ENCODE assay signal across 8 cellular contexts in genomic region chr20:290081-290831, GRCh38. TPM values are rescaled to one million over a fixed set of nuclear protein-coding genes. Genes with fewer than 3 reads are reported as not detected.
DNase-seq lines count a peak whose midpoint lies in the region; TF ChIP-seq lines count a peak whose summit lies in the region.

Gene C20orf96 (minus strand): TSS chr20:290750. CDS start chr20:290610, 140 bp downstream.

- POLR2A ChIA-PET in SK-N-SH (lab: Yijun Ruan, JAX) = no interaction called here

- H3K9me2 ChIP-seq in SK-N-SH = no peaks in the 10 kb centered on the region

- H3K4me1 Mint-ChIP-seq in activated naive CD4-positive, alpha-beta T cell treated with anti-CD3 and anti-CD28 coated beads, Interleukin-2, amount 50 U/mL, for 24 hours = peaks cover 5% of the 10 kb centered on the region
- peaks cover 5% of the 10 kb centered on the region for H3K4me1 Mint-ChIP-seq in glutamatergic neuron (ENCODE audit: low read depth, unreplicated experiment)

- peak; percentile 93 for DNase-seq in GM06990 (ENCODE audit: extremely low read depth, insufficient read length)
- peak; percentile 85 for DNase-seq in HFF-Myc (ENCODE audit: extremely low read depth, low read depth)
- peak; percentile 37 for DNase-seq in NCI-H1048 (lab: John Stamatoyannopoulos, UW)
- DNase-seq in SK-N-SH = peak; percentile 96
- DNase-seq in glutamatergic neuron = peak; percentile 96
- peak; percentile 91 to 94 (median 92) for DNase-seq in ovary
- DNase-seq in thyroid gland = peak; percentile 93 to 94

- TF ChIP-seq CTCF in GM06990 (IDR thresholded peaks at IDR 0.05; ENCODE audit: insufficient read depth, low read length, poor library complexity, severe bottlenecking) = peak; percentile 45
- TF ChIP-seq CTCF in HFF-Myc (IDR thresholded peaks at IDR 0.05; ENCODE audit: low read depth, low read length, missing control alignments) = peak; percentile 48
- peak; percentile 50 for TF ChIP-seq CTCF in SK-N-SH (IDR thresholded peaks at IDR 0.05)
- TF ChIP-seq CTCF in glutamatergic neuron (IDR thresholded peaks at IDR 0.05; ENCODE audit: partially characterized antibody, unreplicated experiment) = peak; percentile 39
- TF ChIP-seq CTCF in ovary (IDR thresholded peaks at IDR 0.05) = peak; percentile 22 to 48 (median 44)
- peak in 4 of 6 experiments; percentile 33 to 46 (median 42) for TF ChIP-seq CTCF in thyroid gland (IDR thresholded peaks at IDR 0.05)

- no peaks in the 10 kb centered on the region for H3F3A ChIP-seq in SK-N-SH (replicated peaks; ENCODE audit: insufficient read depth)

- H3K27me3 Mint-ChIP-seq in activated naive CD4-positive, alpha-beta T cell treated with anti-CD3 and anti-CD28 coated beads, Interleukin-2, amount 50 U/mL, for 24 hours = no peaks in the 10 kb centered on the region
- peaks cover 2% of the 10 kb centered on the region for H3K27me3 Mint-ChIP-seq in glutamatergic neuron (ENCODE audit: unreplicated experiment)

- H3K4me3 Mint-ChIP-seq in activated naive CD4-positive, alpha-beta T cell treated with anti-CD3 and anti-CD28 coated beads, Interleukin-2, amount 50 U/mL, for 24 hours = no peak within 1 kb of the TSS
- no peak within 1 kb of the TSS for H3K4me3 Mint-ChIP-seq in glutamatergic neuron (ENCODE audit: unreplicated experiment)

- H3K36me3 ChIP-seq in GM06990 (ENCODE audit: control insufficient read depth, insufficient read depth, low read length) = no peaks in the 10 kb centered on the region
- no peaks in the 10 kb centered on the region for H3K36me3 ChIP-seq in SK-N-SH (replicated peaks in 1 of 2; ENCODE audit: control insufficient read depth in 1 of 2, insufficient read depth in 2 of 2, low read length in 1 of 2)
- no peaks in the 10 kb centered on the region for H3K36me3 ChIP-seq in ovary
- no peaks in the 10 kb centered on the region for H3K36me3 ChIP-seq in thyroid gland

- H3K27ac Mint-ChIP-seq in activated naive CD4-positive, alpha-beta T cell treated with anti-CD3 and anti-CD28 coated beads, Interleukin-2, amount 50 U/mL, for 24 hours = peak within 1 kb of the TSS; percentile 90
- peak within 1 kb of the TSS; percentile 85 for H3K27ac Mint-ChIP-seq in glutamatergic neuron (ENCODE audit: unreplicated experiment)

- WGBS in SK-N-SH (ENCODE audit: low lambda C conversion rate) = under 1% methylated on average over 42 of the region's 43 CpGs
- WGBS in ovary, 3 donors = 0 to 1% (median 0%) methylated on average over 43 of the region's 43 CpGs
- WGBS in thyroid gland, 2 donors = 0 to 1% methylated on average over 42 to 43 of the region's 43 CpGs

- CTCF ChIA-PET in SK-N-SH (lab: Yijun Ruan, JAX) = interaction anchor here (1.2 kb wide), 1 partner anchor 9 kb away, joined by 3 read pairs; no protein-coding TSS in a partner anchor

- H3K9ac ChIP-seq in SK-N-SH = peak within 1 kb of the TSS; percentile 78

- intact Hi-C loops in ovary (cut with DNase I) (no loop called here), thyroid gland (cut with DNase I) (no loop called here)

- H3K4me3 ChIP-seq in GM06990 (replicated peaks; ENCODE audit: low read depth, low read length) = peak within 1 kb of the TSS; percentile 88
- peak within 1 kb of the TSS; percentile 90 for H3K4me3 ChIP-seq in HFF-Myc (replicated peaks; ENCODE audit: low read depth, low read length)
- peak within 1 kb of the TSS; percentile 79 to 84 for H3K4me3 ChIP-seq in SK-N-SH (ENCODE audit: low read depth in 2 of 2, low read length in 1 of 2)
- H3K4me3 ChIP-seq in ovary = peak within 1 kb of the TSS; percentile 66
- H3K4me3 ChIP-seq in thyroid gland (replicated peaks in 1 of 3) = peak within 1 kb of the TSS; percentile 37 to 63 (median 48)

- H3K4me2 ChIP-seq in SK-N-SH = peak within 1 kb of the TSS; percentile 87

- TF ChIP-seq EP300 in SK-N-SH (IDR thresholded peaks at IDR 0.05; ENCODE audit: borderline replicate concordance in 1 of 2, low read depth in 1 of 2, low read length in 1 of 2) = no peak
- no peak for TF ChIP-seq EP300 in ovary (IDR thresholded peaks at IDR 0.05)

- H4K20me1 ChIP-seq in SK-N-SH (ENCODE audit: insufficient read depth) = no peaks in the 10 kb centered on the region

- H2AFZ ChIP-seq in SK-N-SH (ENCODE audit: low read depth) = peak within 1 kb of the TSS; percentile 89

- H3K9me3 Mint-ChIP-seq in activated naive CD4-positive, alpha-beta T cell treated with anti-CD3 and anti-CD28 coated beads, Interleukin-2, amount 50 U/mL, for 24 hours = no peaks in the 10 kb centered on the region
- peaks cover 3% of the 10 kb centered on the region for H3K9me3 Mint-ChIP-seq in glutamatergic neuron (ENCODE audit: unreplicated experiment)

- H3K27me3 ChIP-seq in GM06990 (replicated peaks; ENCODE audit: control insufficient read depth, insufficient read depth, low read length) = no peaks in the 10 kb centered on the region
- no peaks in the 10 kb centered on the region for H3K27me3 ChIP-seq in SK-N-SH (ENCODE audit: insufficient read depth)
- H3K27me3 ChIP-seq in ovary = no peaks in the 10 kb centered on the region
- no peaks in the 10 kb centered on the region for H3K27me3 ChIP-seq in thyroid gland

- H3K4me1 ChIP-seq in SK-N-SH (ENCODE audit: control insufficient read depth in 1 of 2, insufficient read depth in 2 of 2, low read depth in 1 of 2, low read length in 1 of 2) (peaks cover 3 to 10% of the 10 kb centered on the region in 2 experiments; a peak in 3 of 4 replicates), ovary (ENCODE audit: insufficient read depth) (no peaks in the 10 kb centered on the region), thyroid gland (peaks cover 0 to 9% of the 10 kb centered on the region in 2 donors)

- TF ChIP-seq RAD21 in SK-N-SH (IDR thresholded peaks at IDR 0.05; ENCODE audit: low read length) = 0 out of 2 replicates have a peak, but pooled peaks have one; percentile 3

- no peaks in the 10 kb centered on the region for H3K9me3 ChIP-seq in SK-N-SH
- no peaks in the 10 kb centered on the region for H3K9me3 ChIP-seq in ovary
- no peaks in the 10 kb centered on the region for H3K9me3 ChIP-seq in thyroid gland

- no peaks in the 10 kb centered on the region for H3K36me3 Mint-ChIP-seq in activated naive CD4-positive, alpha-beta T cell treated with anti-CD3 and anti-CD28 coated beads, Interleukin-2, amount 50 U/mL, for 24 hours
- no peaks in the 10 kb centered on the region for H3K36me3 Mint-ChIP-seq in glutamatergic neuron (ENCODE audit: unreplicated experiment)

- H3K79me2 ChIP-seq in SK-N-SH (ENCODE audit: insufficient read depth) = peaks cover 9% of the 10 kb centered on the region; the same call in 1 of the 2 replicates

- no peak for TF ChIP-seq POLR2A in ovary (IDR thresholded peaks at IDR 0.05)
- TF ChIP-seq POLR2A in thyroid gland (IDR thresholded peaks at IDR 0.05) = no peak

- H3K27ac ChIP-seq in SK-N-SH (ENCODE audit: low read depth in 2 of 2, low read length in 1 of 2) = peak within 1 kb of the TSS; percentile 55 to 73
- H3K27ac ChIP-seq in ovary = peak within 1 kb of the TSS in 1 of 2 donors; percentile 51
- H3K27ac ChIP-seq in thyroid gland = peak within 1 kb of the TSS; percentile 68 to 88 (median 72)

TF ChIP-seq in SK-N-SH, 30 proteins besides CTCF, POLR2A, EP300 and RAD21 (continues in another document):
- TF ChIP-seq TEAD4 (IDR thresholded peaks at IDR 0.05; ENCODE audit: borderline replicate concordance, insufficient read depth) = no peak
- no peak for TF ChIP-seq ELF1 (IDR thresholded peaks at IDR 0.05)
- no peak for TF ChIP-seq GATA2 (CRISPR knock-in tag; IDR thresholded peaks at IDR 0.05)
- TF ChIP-seq POLR2AphosphoS5 (IDR thresholded peaks at IDR 0.05; ENCODE audit: low read depth, low read length) = peak; percentile 64; the same call in 1 of the 2 replicates
- TF ChIP-seq, protein P1, sequence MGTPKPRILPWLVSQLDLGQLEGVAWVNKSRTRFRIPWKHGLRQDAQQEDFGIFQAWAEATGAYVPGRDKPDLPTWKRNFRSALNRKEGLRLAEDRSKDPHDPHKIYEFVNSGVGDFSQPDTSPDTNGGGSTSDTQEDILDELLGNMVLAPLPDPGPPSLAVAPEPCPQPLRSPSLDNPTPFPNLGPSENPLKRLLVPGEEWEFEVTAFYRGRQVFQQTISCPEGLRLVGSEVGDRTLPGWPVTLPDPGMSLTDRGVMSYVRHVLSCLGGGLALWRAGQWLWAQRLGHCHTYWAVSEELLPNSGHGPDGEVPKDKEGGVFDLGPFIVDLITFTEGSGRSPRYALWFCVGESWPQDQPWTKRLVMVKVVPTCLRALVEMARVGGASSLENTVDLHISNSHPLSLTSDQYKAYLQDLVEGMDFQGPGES (IDR thresholded peaks at IDR 0.05; ENCODE audit: low read depth, low read length) = no peak
- peak; percentile 26; the same call in 1 of the 2 replicates for TF ChIP-seq NRF1 (IDR thresholded peaks at IDR 0.05; ENCODE audit: low read depth, low read length)
- peak; percentile 34; the same call in 1 of the 2 replicates for TF ChIP-seq TAF1 (IDR thresholded peaks at IDR 0.05; ENCODE audit: borderline replicate concordance, low read depth, low read length)
- TF ChIP-seq, protein P2, sequence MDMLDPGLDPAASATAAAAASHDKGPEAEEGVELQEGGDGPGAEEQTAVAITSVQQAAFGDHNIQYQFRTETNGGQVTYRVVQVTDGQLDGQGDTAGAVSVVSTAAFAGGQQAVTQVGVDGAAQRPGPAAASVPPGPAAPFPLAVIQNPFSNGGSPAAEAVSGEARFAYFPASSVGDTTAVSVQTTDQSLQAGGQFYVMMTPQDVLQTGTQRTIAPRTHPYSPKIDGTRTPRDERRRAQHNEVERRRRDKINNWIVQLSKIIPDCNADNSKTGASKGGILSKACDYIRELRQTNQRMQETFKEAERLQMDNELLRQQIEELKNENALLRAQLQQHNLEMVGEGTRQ (IDR thresholded peaks at IDR 0.05; ENCODE audit: borderline replicate concordance, low read depth, low read length) = no peak
- no peak; the same call in 1 of the 2 replicates for TF ChIP-seq YY1 (IDR thresholded peaks at IDR 0.05; ENCODE audit: low read depth)
- no peak for TF ChIP-seq RXRA (IDR thresholded peaks at IDR 0.05; ENCODE audit: borderline replicate concordance, low read depth)
- no peak for TF ChIP-seq GABPA (IDR thresholded peaks at IDR 0.05; ENCODE audit: low read depth)
- peak; percentile 90 for TF ChIP-seq CHD2 (IDR thresholded peaks at IDR 0.05; ENCODE audit: low read length, partially characterized antibody)
- TF ChIP-seq MXI1 (IDR thresholded peaks at IDR 0.05; ENCODE audit: low read depth, low read length) = peak; percentile 85
- no peak for TF ChIP-seq MEF2A (IDR thresholded peaks at IDR 0.05; ENCODE audit: borderline replicate concordance, low read depth)
- no peak for TF ChIP-seq NFIC (IDR thresholded peaks at IDR 0.05; ENCODE audit: borderline replicate concordance)
- TF ChIP-seq RCOR1 (IDR thresholded peaks at IDR 0.05; ENCODE audit: low read length) = no peak
- TF ChIP-seq FOSL2 (IDR thresholded peaks at IDR 0.05; ENCODE audit: borderline replicate concordance, low read depth) = no peak

RNA-seq across cellular contexts. Expression of gene C20orf96, which starts in this region (rescaled TPM):
- polyA plus RNA-seq in SK-N-SH (2012; rRNA removed) (16.6 and 19.4 TPM in 2 replicates), ovary (10 to 100 TPM; 11.7 to 14.7 TPM)
- polyA plus RNA-seq in SK-N-SH (2012; cell fraction: cytosol; rRNA removed) = 11.7 and 12.4 TPM in 2 replicates
- 39.5 and 59.8 TPM in 2 replicates for polyA plus RNA-seq in SK-N-SH (2012; cell fraction: nucleus; rRNA removed)
- total RNA-seq in glutamatergic neuron (ENCODE audit: unreplicated experiment) (61.1 TPM), ovary (10 to 100 TPM in 6 of 7 donors, 1 to 10 TPM in 1; 6.6 to 17.5 (median 11.7) TPM), thyroid gland (1 to 10 TPM; 4.1 to 9.5 (median 7.0) TPM)

Comparison
In these comparisons a context has a peak if more than half of its experiments do, and no peak if none do; other contexts are left out.
1. DNase-seq: peak in every context shown above with its lines; median percentile 96 in SK-N-SH; 96 in glutamatergic neuron; 94 in thyroid gland; 93 in GM06990; 92 in ovary; 85 in HFF-Myc; 37 in NCI-H1048.